ENCODE assay signal across 19 cellular contexts in genomic region chr14:77618381-77618780, GRCh38.
"Had no signal": no experiment of that assay in that cellular context is flagged by ENCODE, and none has a peak within 500 bp of the region (broad histone marks: within the 10 kb centered on the region; RNA-seq: fewer than 3 reads in every experiment).

No MANE protein-coding gene starts in this region.

- H3K27ac Mint-ChIP-seq: activated naive CD4-positive, alpha-beta T cell treated with anti-CD3 and anti-CD28 coated beads, Interleukin-2, amount 50 U/mL, for 24 hours; activated T-cell treated with anti-CD3 and anti-CD28 coated beads, Interleukin-2, amount 50 U/mL, for 72 hours; memory B cell; stimulated activated naive CD8-positive, alpha-beta T cell treated with anti-CD3 and anti-CD28 coated beads, Interleukin-15, Interleukin-2, amounts not matched to agents 100 ng/mL and 50 ng/mL, for 24 hours had no signal

- H3K27me3 ChIP-seq: ascending aorta, pancreas, right lobe of liver, transverse colon, vagina had no signal

- H3K4me3 Mint-ChIP-seq: activated naive CD4-positive, alpha-beta T cell treated with anti-CD3 and anti-CD28 coated beads, Interleukin-2, amount 50 U/mL, for 24 hours; activated T-cell treated with anti-CD3 and anti-CD28 coated beads, Interleukin-2, amount 50 U/mL, for 72 hours; memory B cell; stimulated activated naive CD8-positive, alpha-beta T cell treated with anti-CD3 and anti-CD28 coated beads, Interleukin-15, Interleukin-2, amounts not matched to agents 100 ng/mL and 50 ng/mL, for 24 hours had no signal

- H3K27me3 Mint-ChIP-seq: activated naive CD4-positive, alpha-beta T cell treated with anti-CD3 and anti-CD28 coated beads, Interleukin-2, amount 50 U/mL, for 24 hours; memory B cell; stimulated activated naive CD8-positive, alpha-beta T cell treated with anti-CD3 and anti-CD28 coated beads, Interleukin-15, Interleukin-2, amounts not matched to agents 100 ng/mL and 50 ng/mL, for 24 hours had no signal

- H3K4me3 ChIP-seq: ascending aorta, pancreas, right lobe of liver, transverse colon, vagina had no signal

- H3K36me3 ChIP-seq: pancreas, right lobe of liver, transverse colon, vagina had no signal

- H3K9me3 ChIP-seq: ascending aorta, pancreas, transverse colon, vagina had no signal

- H3K27ac ChIP-seq: ascending aorta, pancreas, right lobe of liver, transverse colon, vagina, VCaP had no signal

- DNase-seq: activated CD4-positive, alpha-beta T cell treated with anti-CD3 and anti-CD28 coated beads, Interleukin-2, amount 50 U/mL, for 4 hours; activated CD4-positive, CD25-positive, alpha-beta regulatory T cell treated with anti-CD3 and anti-CD28 coated beads, Interleukin-2, amount 50 U/mL, for 72 hours; activated gamma-delta T cell; activated T-cell treated with anti-CD3 and anti-CD28 coated beads, Interleukin-2, amount 50 U/mL, for 72 hours; cortex of kidney; left ventricle myocardium superior; naive thymus-derived CD4-positive, alpha-beta T cell; pancreas; right lobe of liver; small intestine; stimulated activated CD4-positive, alpha-beta T cell treated with anti-CD3 and anti-CD28 coated beads, Interleukin-15, amount 100 ng/mL, for 24 hours; stimulated activated CD4-positive, alpha-beta T cell treated with anti-CD3 and anti-CD28 coated beads, Interleukin-2, amount 100 ng/mL, for 48 hours; transverse colon had no signal

- H3K9me3 Mint-ChIP-seq: activated naive CD4-positive, alpha-beta T cell treated with anti-CD3 and anti-CD28 coated beads, Interleukin-2, amount 50 U/mL, for 24 hours; activated T-cell treated with anti-CD3 and anti-CD28 coated beads, Interleukin-2, amount 50 U/mL, for 72 hours; memory B cell; stimulated activated naive CD8-positive, alpha-beta T cell treated with anti-CD3 and anti-CD28 coated beads, Interleukin-15, Interleukin-2, amounts not matched to agents 100 ng/mL and 50 ng/mL, for 24 hours had no signal
